ENCODE assay signal across 21 cellular contexts in the genomic region with DNA sequence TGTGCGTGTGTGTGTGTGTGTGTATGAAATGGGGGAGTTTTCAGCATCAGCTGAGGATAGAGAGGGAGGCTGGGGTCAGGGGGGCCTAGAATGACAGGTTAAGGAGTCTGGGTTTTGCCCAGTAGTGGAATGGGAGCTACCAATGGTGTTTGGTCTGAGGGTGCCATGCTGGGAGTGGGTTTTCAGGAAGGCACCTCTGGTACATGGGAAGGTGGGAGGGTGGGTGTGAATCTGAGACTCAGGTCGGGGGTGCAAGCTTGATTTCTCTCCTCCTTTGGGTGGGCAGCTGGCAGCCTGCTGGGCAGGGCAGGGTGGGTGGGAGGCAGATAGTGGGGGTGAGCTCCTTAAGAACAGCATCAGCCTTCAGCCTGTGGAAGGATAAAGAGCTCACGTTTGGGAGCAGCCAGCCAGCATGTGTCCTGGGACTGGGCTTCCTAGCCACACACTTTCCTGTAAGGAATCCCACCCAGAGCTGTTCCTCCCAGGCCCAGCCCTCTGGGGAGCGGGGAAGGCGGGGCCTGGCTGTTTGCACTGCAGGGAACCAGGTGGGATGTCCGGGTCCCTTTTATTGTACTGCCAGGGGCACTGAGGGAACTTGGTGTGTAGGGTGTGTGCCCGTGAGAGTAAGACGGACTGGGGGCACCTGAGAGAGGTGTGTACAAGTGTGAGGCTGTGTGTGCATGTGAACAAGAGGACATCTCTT.
"Had no signal": no experiment of that assay in that cellular context is flagged by ENCODE, and none has a peak within 500 bp of the region (broad histone marks: within the 10 kb centered on the region; RNA-seq: fewer than 3 reads in every experiment).

No MANE protein-coding gene starts in this region.

- H3K4me1 ChIP-seq: colonic mucosa, prostate gland, uterus had no signal

- DNase-seq: activated CD4-positive, alpha-beta memory T cell treated with anti-CD3 and anti-CD28 coated beads for 36 hours; activated effector memory CD4-positive, alpha-beta T cell treated with Interleukin-2 at 50 U/mL for 16 hours; activated naive CD4-positive, alpha-beta T cell treated with anti-CD3 and anti-CD28 coated beads for 36 hours; activated naive CD8-positive, alpha-beta T cell treated with anti-CD3 and anti-CD28 coated beads, Interleukin-2, amount 10 ng/mL, durations not matched to agents 7 days and 5 days; activated T-cell treated with anti-CD3 and anti-CD28 coated beads, Interleukin-2, amount 50 U/mL, for 4 hours; amniotic stem cell; colonic mucosa; dorsolateral prefrontal cortex; heart right ventricle; left lung; naive thymus-derived CD4-positive, alpha-beta T cell; ovary; stimulated activated CD4-positive, alpha-beta T cell treated with anti-CD3 and anti-CD28 coated beads, Interleukin-4, amount 100 ng/mL, for 1 hour; stimulated activated naive CD4-positive, alpha-beta T cell; T-helper 1 cell; testis; trophoblast cell; uterus had no signal

- H3K9me3 Mint-ChIP-seq: activated CD4-positive, alpha-beta memory T cell treated with anti-CD3 and anti-CD28 coated beads for 36 hours; activated naive CD4-positive, alpha-beta T cell treated with anti-CD3 and anti-CD28 coated beads for 36 hours; activated naive CD8-positive, alpha-beta T cell treated with anti-CD3 and anti-CD28 coated beads, Interleukin-2, amount 10 ng/mL, durations not matched to agents 7 days and 5 days; activated T-cell treated with anti-CD3 and anti-CD28 coated beads, Interleukin-2, amount 50 U/mL, for 4 hours had no signal

- H3K36me3 ChIP-seq: breast epithelium, colonic mucosa, heart right ventricle, left lung, ovary, prostate gland, uterus had no signal

- H3K4me3 Mint-ChIP-seq: activated CD4-positive, alpha-beta memory T cell treated with anti-CD3 and anti-CD28 coated beads for 36 hours; activated naive CD4-positive, alpha-beta T cell treated with anti-CD3 and anti-CD28 coated beads for 36 hours; activated naive CD8-positive, alpha-beta T cell treated with anti-CD3 and anti-CD28 coated beads, Interleukin-2, amount 10 ng/mL, durations not matched to agents 7 days and 5 days; activated T-cell treated with anti-CD3 and anti-CD28 coated beads, Interleukin-2, amount 50 U/mL, for 4 hours; naive thymus-derived CD4-positive, alpha-beta T cell had no signal

- H3K27ac ChIP-seq: breast epithelium, colonic mucosa, dorsolateral prefrontal cortex, epithelial cell of prostate, heart right ventricle, left lung, ovary, prostate gland, testis, uterus had no signal

- ATAC-seq: activated T-cell treated with anti-CD3 and anti-CD28 coated beads, Interleukin-2, amount 50 U/mL, for 4 hours; left lung; naive thymus-derived CD4-positive, alpha-beta T cell had no signal

- H3K27ac Mint-ChIP-seq: activated CD4-positive, alpha-beta memory T cell treated with anti-CD3 and anti-CD28 coated beads for 36 hours; activated naive CD4-positive, alpha-beta T cell treated with anti-CD3 and anti-CD28 coated beads for 36 hours; activated naive CD8-positive, alpha-beta T cell treated with anti-CD3 and anti-CD28 coated beads, Interleukin-2, amount 10 ng/mL, durations not matched to agents 7 days and 5 days; naive thymus-derived CD4-positive, alpha-beta T cell had no signal

- H3K9me3 ChIP-seq: breast epithelium, colonic mucosa, heart right ventricle, left lung, ovary, prostate gland, testis, uterus had no signal

- H3K27me3 ChIP-seq: ovary, testis had no signal

- H3K36me3 Mint-ChIP-seq: activated CD4-positive, alpha-beta memory T cell treated with anti-CD3 and anti-CD28 coated beads for 36 hours; activated naive CD8-positive, alpha-beta T cell treated with anti-CD3 and anti-CD28 coated beads, Interleukin-2, amount 10 ng/mL, durations not matched to agents 7 days and 5 days; naive thymus-derived CD4-positive, alpha-beta T cell had no signal

- H3K4me3 ChIP-seq: breast epithelium, colonic mucosa, dorsolateral prefrontal cortex, heart right ventricle, left lung, ovary, prostate gland, testis, uterus had no signal
